ENCODE assay signal across 22 cellular contexts in genomic region chr2:117212562-117212961, GRCh38.
"Had no signal": no experiment of that assay in that cellular context is flagged by ENCODE, and none has a peak within 500 bp of the region (broad histone marks: within the 10 kb centered on the region; RNA-seq: fewer than 3 reads in every experiment).

No MANE protein-coding gene starts in this region.

- H3K4me3 ChIP-seq: coronary artery, heart left ventricle, hepatocyte, left lung, right lobe of liver, thoracic aorta, tibial nerve, upper lobe of left lung had no signal

- DNase-seq: dermis blood vessel endothelial cell; effector memory CD8-positive, alpha-beta T cell; heart left ventricle; left cardiac atrium; left lung; mesenchymal stem cell; midbrain; naive thymus-derived CD4-positive, alpha-beta T cell; right lobe of liver; small intestine; stimulated activated CD4-positive, alpha-beta T cell treated with anti-CD3 and anti-CD28 coated beads, Interleukin-15, amount 100 ng/mL, for 24 hours; stimulated activated CD4-positive, alpha-beta T cell treated with anti-CD3 and anti-CD28 coated beads, Interleukin-2, amount 100 ng/mL, for 48 hours; stimulated activated naive B cell treated with anti-CD40 and anti-IgM and Interleukin-4, amounts not matched to agents 10 μg/mL and 1 μg/mL and 100 μg/mL, for 72 hours; upper lobe of left lung had no signal

- H3K27me3 Mint-ChIP-seq: effector memory CD8-positive, alpha-beta T cell; naive thymus-derived CD4-positive, alpha-beta T cell; progenitor cell of endocrine pancreas; stimulated activated naive B cell treated with anti-CD40 and anti-IgM and Interleukin-4, amounts not matched to agents 10 μg/mL and 1 μg/mL and 100 μg/mL, for 72 hours; stimulated activated naive CD8-positive, alpha-beta T cell treated with anti-CD3 and anti-CD28 coated beads, Interleukin-15, Interleukin-2, amounts not matched to agents 100 ng/mL and 50 ng/mL, for 24 hours had no signal

- H3K36me3 ChIP-seq: heart left ventricle, left lung, right lobe of liver, thoracic aorta, tibial nerve, upper lobe of left lung had no signal

- H3K4me2 ChIP-seq: hepatocyte had no signal

- H3K4me1 Mint-ChIP-seq: naive thymus-derived CD4-positive, alpha-beta T cell; nephron; stimulated activated naive B cell treated with anti-CD40 and anti-IgM and Interleukin-4, amounts not matched to agents 10 μg/mL and 1 μg/mL and 100 μg/mL, for 72 hours had no signal

- H3K27me3 ChIP-seq: heart left ventricle, hepatocyte, left lung, right lobe of liver, tibial nerve, upper lobe of left lung had no signal

- H3K4me1 ChIP-seq: heart left ventricle, left lung, parathyroid adenoma, right lobe of liver, tibial nerve, upper lobe of left lung had no signal

- H3K4me3 Mint-ChIP-seq: effector memory CD8-positive, alpha-beta T cell; naive thymus-derived CD4-positive, alpha-beta T cell; nephron; stimulated activated naive B cell treated with anti-CD40 and anti-IgM and Interleukin-4, amounts not matched to agents 10 μg/mL and 1 μg/mL and 100 μg/mL, for 72 hours; stimulated activated naive CD8-positive, alpha-beta T cell treated with anti-CD3 and anti-CD28 coated beads, Interleukin-15, Interleukin-2, amounts not matched to agents 100 ng/mL and 50 ng/mL, for 24 hours had no signal

- H3K27ac ChIP-seq: coronary artery, heart left ventricle, hepatocyte, left lung, parathyroid adenoma, right lobe of liver, thoracic aorta, tibial nerve, upper lobe of left lung had no signal

- H2AFZ ChIP-seq: hepatocyte, parathyroid adenoma had no signal

- H3K27ac Mint-ChIP-seq: effector memory CD8-positive, alpha-beta T cell; naive thymus-derived CD4-positive, alpha-beta T cell; progenitor cell of endocrine pancreas; stimulated activated naive B cell treated with anti-CD40 and anti-IgM and Interleukin-4, amounts not matched to agents 10 μg/mL and 1 μg/mL and 100 μg/mL, for 72 hours; stimulated activated naive CD8-positive, alpha-beta T cell treated with anti-CD3 and anti-CD28 coated beads, Interleukin-15, Interleukin-2, amounts not matched to agents 100 ng/mL and 50 ng/mL, for 24 hours had no signal

- H3K9ac ChIP-seq: parathyroid adenoma had no signal

- H3K36me3 Mint-ChIP-seq: stimulated activated naive B cell treated with anti-CD40 and anti-IgM and Interleukin-4, amounts not matched to agents 10 μg/mL and 1 μg/mL and 100 μg/mL, for 72 hours had no signal

- H3K9me3 Mint-ChIP-seq: nephron had no signal

- H3K9me3 ChIP-seq: heart left ventricle, left lung, right lobe of liver, thoracic aorta, tibial nerve, upper lobe of left lung had no signal

- H3K79me2 ChIP-seq: hepatocyte, parathyroid adenoma had no signal
